ENCODE assay signal across 1 cellular context in genomic region chr19:50649433-50650391, GRCh38.
TF ChIP-seq lines count a peak whose summit lies in the region.

C19orf81 (plus strand) TSS chr19:50649445; CDS start chr19:50649445, 0 bp downstream.

TF ChIP-seq in HEK293, 187 proteins besides CTCF, POLR2A, EP300 and RAD21 (continued from another document and continues in another):
- TF ChIP-seq TSHZ1 (tag by site-specific recombination; IDR thresholded peaks at IDR 0.05; ENCODE audit: borderline replicate concordance) (no peak), ZNF76 (tag by site-specific recombination; IDR thresholded peaks at IDR 0.05; ENCODE audit: borderline replicate concordance, low read depth) (peak; percentile 97), ZNF518A (tag by site-specific recombination; conservative IDR thresholded peaks at IDR 0.05; ENCODE audit: low read depth) (0 out of 2 replicates have a peak, but pooled peaks have one; percentile 32), ZNF473 (tag by site-specific recombination; IDR thresholded peaks at IDR 0.05) (no peak), ZBTB17 (tag by site-specific recombination; IDR thresholded peaks at IDR 0.05) (peak; percentile 66), ZNF362 (tag by site-specific recombination; IDR thresholded peaks at IDR 0.05) (no peak), ZNF677 (tag by site-specific recombination; IDR thresholded peaks at IDR 0.05) (no peak), HOXC10 (CRISPR knock-in tag; IDR thresholded peaks at IDR 0.05) (no peak), ZNF214 (tag by site-specific recombination; IDR thresholded peaks at IDR 0.05; ENCODE audit: borderline replicate concordance) (no peak), ZNF521 (tag by site-specific recombination; IDR thresholded peaks at IDR 0.05) (no peak), ZBTB10 (tag by site-specific recombination; IDR thresholded peaks at IDR 0.05) (no peak), ZFP3 (tag by site-specific recombination; IDR thresholded peaks at IDR 0.05; ENCODE audit: low read depth) (no peak), ZNF791 (tag by site-specific recombination; IDR thresholded peaks at IDR 0.05) (no peak), ZNF350 (tag by site-specific recombination; IDR thresholded peaks at IDR 0.05) (no peak), ZSCAN5A (tag by site-specific recombination; IDR thresholded peaks at IDR 0.05) (no peak), ZNF777 (tag by site-specific recombination; IDR thresholded peaks at IDR 0.05; ENCODE audit: borderline replicate concordance) (no peak), SP3 (tag by site-specific recombination; IDR thresholded peaks at IDR 0.05) (peak; percentile 64; the same call in 1 of the 2 replicates), ZNF513 (tag by site-specific recombination; IDR thresholded peaks at IDR 0.05) (no peak), ZNF146 (tag by site-specific recombination; IDR thresholded peaks at IDR 0.05) (no peak), ZBTB1 (tag by site-specific recombination; IDR thresholded peaks at IDR 0.05) (no peak), ZIC2 (tag by site-specific recombination; IDR thresholded peaks at IDR 0.05) (no peak), KLF16 (tag by site-specific recombination; IDR thresholded peaks at IDR 0.05) (no peak), ATF2 (tag by site-specific recombination; IDR thresholded peaks at IDR 0.05; ENCODE audit: low read depth) (no peak), ZSCAN30 (tag by site-specific recombination; IDR thresholded peaks at IDR 0.05) (no peak), SALL2 (tag by site-specific recombination; IDR thresholded peaks at IDR 0.05; ENCODE audit: borderline replicate concordance) (no peak), PRDM2 (tag by site-specific recombination; IDR thresholded peaks at IDR 0.05; ENCODE audit: borderline replicate concordance) (no peak), ZNF670 (tag by site-specific recombination; IDR thresholded peaks at IDR 0.05; ENCODE audit: low read depth) (no peak)
